Comparison of ENCODE assay signal across 19 cellular contexts in the genomic region with DNA sequence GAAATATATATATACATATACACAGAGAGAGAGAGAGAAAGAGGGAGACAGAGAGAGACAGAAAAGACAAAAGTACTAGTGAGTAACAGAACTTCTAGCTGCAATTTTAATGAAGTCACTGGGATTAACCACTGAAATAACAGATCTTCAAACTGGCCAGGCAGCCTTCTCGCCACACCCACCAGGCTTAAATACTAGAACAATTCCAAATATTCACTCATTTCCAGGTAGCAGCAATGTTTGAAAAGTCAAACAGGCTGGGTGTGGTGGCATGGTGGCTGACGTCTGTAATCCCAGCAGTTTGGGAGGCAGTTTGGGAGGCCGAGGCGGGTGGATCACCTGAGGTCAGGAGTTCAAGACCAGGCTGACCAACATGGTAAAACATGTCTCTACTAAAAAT. TPM values are rescaled to one million over a fixed set of nuclear protein-coding genes. Genes with fewer than 3 reads are reported as not detected.
A peak's percentile ranks its signal among the peaks of the same experiment; 100 is the strongest.
DNase-seq lines count a peak whose midpoint lies in the region; FAIRE-seq and TF ChIP-seq lines count a peak whose summit lies in the region.
"Had no signal": no experiment of that assay in that cellular context is flagged by ENCODE, and none has a peak within 500 bp of the region (broad histone marks: within the 10 kb centered on the region; RNA-seq: fewer than 3 reads in every experiment).

No MANE protein-coding gene starts in this region.

- intact Hi-C loops in Caco-2 (cut with micrococcal nuclease; ENCODE audit: unreplicated experiment): no loop called here

- H3K4me3 ChIP-seq in Caco-2 (ENCODE audit: low read depth, low read length): no peak overlapping the region
- H3K4me3 ChIP-seq: skin epidermis, upper lobe of left lung had no signal

- H3K27me3 Mint-ChIP-seq in Caco-2 (ENCODE audit: insufficient read depth, unreplicated experiment) (no peaks in the 10 kb centered on the region), nephron progenitor cell (ENCODE audit: low read depth, poor library complexity) (no peaks in the 10 kb centered on the region)

- CTCF ChIA-PET in Caco-2 (lab: Charles Lee): no interaction called here

- BruUV-seq in Caco-2 (replicated peaks; lab: Mats Ljungman, UMichigan): no TSS peak

- H3K4me3 Mint-ChIP-seq in Caco-2 (ENCODE audit: unreplicated experiment): peak overlapping the region; percentile 20
- no peak overlapping the region for H3K4me3 Mint-ChIP-seq in nephron progenitor cell

- H3K4me1 ChIP-seq in Caco-2: peaks cover 64% of the 10 kb centered on the region

- FAIRE-seq in urothelium cell line (lab: Jason Lieb, UNC): no peak
- FAIRE-seq: GM18507 had no signal

- H3K27ac Mint-ChIP-seq in Caco-2 (ENCODE audit: unreplicated experiment) (peak overlapping the region; percentile 82), nephron progenitor cell (peak overlapping the region; percentile 68)

- peaks cover 97% of the 10 kb centered on the region for H3K36me3 Mint-ChIP-seq in Caco-2 (ENCODE audit: insufficient read depth, unreplicated experiment)
- peaks cover 51% of the 10 kb centered on the region for H3K36me3 Mint-ChIP-seq in nephron progenitor cell (ENCODE audit: low read depth)

- no peak for TF ChIP-seq EP300 in Ishikawa (IDR thresholded peaks at IDR 0.05; ENCODE audit: borderline replicate concordance)

- no peak for TF ChIP-seq CTCF in Caco-2 (IDR thresholded peaks at IDR 0.05; ENCODE audit: insufficient read depth in 1 of 2, low read depth in 1 of 2, low read length in 1 of 2, severe bottlenecking in 1 of 2, unreplicated experiment in 1 of 2)
- no peak for TF ChIP-seq CTCF in nephron progenitor cell (IDR thresholded peaks at IDR 0.05)

- H3K4me1 Mint-ChIP-seq in Caco-2 (ENCODE audit: low read depth, unreplicated experiment): peaks cover 39% of the 10 kb centered on the region
- peaks cover 39% of the 10 kb centered on the region for H3K4me1 Mint-ChIP-seq in nephron progenitor cell

- H3K27me3 ChIP-seq in Caco-2 (replicated peaks; ENCODE audit: control insufficient read depth, insufficient read depth, low read length): no peaks in the 10 kb centered on the region
- H3K27me3 ChIP-seq: upper lobe of left lung had no signal

- POLR2A ChIA-PET in Caco-2 (lab: Charles Lee): interaction anchor here (1.1 kb wide), 1 partner anchor 35 kb away, joined by 4 read pairs; no protein-coding TSS in a partner anchor

- DNase-seq in Caco-2 (no peak), astrocyte of the hippocampus (ENCODE audit: low read depth, low spot score) (peak; percentile 21), nephron progenitor cell (no peak), GM03348 (ENCODE audit: low spot score) (no peak), Kasumi-1 (lab: John Stamatoyannopoulos, UW) (no peak), urothelium cell line (ENCODE audit: low spot score) (no peak)
- DNase-seq in stimulated activated CD4-positive, alpha-beta T cell treated with anti-CD3 and anti-CD28 coated beads, Interleukin-2, amount 100 ng/mL, for 48 hours: no peak
- DNase-seq: activated gamma-delta T cell treated with Interleukin-2 at 50 U/mL for 16 hours; DMS79; effector CD4-positive, alpha-beta T cell; foreskin fibroblast; left cardiac atrium; NCI-H2081; NCI-H524; SK-N-SH; upper lobe of left lung had no signal

- no peaks in the 10 kb centered on the region for H3K9me3 ChIP-seq in Caco-2
- H3K9me3 ChIP-seq: SK-N-SH, upper lobe of left lung had no signal

- TF ChIP-seq RAD21 in Ishikawa (IDR thresholded peaks at IDR 0.05; ENCODE audit: low read depth): no peak

- H3K9me3 Mint-ChIP-seq in Caco-2 (ENCODE audit: unreplicated experiment) (no peaks in the 10 kb centered on the region), nephron progenitor cell (no peaks in the 10 kb centered on the region)

- no peaks in the 10 kb centered on the region; the same call in 1 of the 2 replicates for H3K36me3 ChIP-seq in Caco-2 (ENCODE audit: control insufficient read depth, insufficient read depth, low read length)

TF ChIP-seq in Ishikawa, 13 proteins besides CTCF, POLR2A, EP300 and RAD21:
- TF ChIP-seq, protein P1, sequence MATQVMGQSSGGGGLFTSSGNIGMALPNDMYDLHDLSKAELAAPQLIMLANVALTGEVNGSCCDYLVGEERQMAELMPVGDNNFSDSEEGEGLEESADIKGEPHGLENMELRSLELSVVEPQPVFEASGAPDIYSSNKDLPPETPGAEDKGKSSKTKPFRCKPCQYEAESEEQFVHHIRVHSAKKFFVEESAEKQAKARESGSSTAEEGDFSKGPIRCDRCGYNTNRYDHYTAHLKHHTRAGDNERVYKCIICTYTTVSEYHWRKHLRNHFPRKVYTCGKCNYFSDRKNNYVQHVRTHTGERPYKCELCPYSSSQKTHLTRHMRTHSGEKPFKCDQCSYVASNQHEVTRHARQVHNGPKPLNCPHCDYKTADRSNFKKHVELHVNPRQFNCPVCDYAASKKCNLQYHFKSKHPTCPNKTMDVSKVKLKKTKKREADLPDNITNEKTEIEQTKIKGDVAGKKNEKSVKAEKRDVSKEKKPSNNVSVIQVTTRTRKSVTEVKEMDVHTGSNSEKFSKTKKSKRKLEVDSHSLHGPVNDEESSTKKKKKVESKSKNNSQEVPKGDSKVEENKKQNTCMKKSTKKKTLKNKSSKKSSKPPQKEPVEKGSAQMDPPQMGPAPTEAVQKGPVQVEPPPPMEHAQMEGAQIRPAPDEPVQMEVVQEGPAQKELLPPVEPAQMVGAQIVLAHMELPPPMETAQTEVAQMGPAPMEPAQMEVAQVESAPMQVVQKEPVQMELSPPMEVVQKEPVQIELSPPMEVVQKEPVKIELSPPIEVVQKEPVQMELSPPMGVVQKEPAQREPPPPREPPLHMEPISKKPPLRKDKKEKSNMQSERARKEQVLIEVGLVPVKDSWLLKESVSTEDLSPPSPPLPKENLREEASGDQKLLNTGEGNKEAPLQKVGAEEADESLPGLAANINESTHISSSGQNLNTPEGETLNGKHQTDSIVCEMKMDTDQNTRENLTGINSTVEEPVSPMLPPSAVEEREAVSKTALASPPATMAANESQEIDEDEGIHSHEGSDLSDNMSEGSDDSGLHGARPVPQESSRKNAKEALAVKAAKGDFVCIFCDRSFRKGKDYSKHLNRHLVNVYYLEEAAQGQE (IDR thresholded peaks at IDR 0.05; ENCODE audit: low read depth): no peak
- TF ChIP-seq TEAD4 (IDR thresholded peaks at IDR 0.05) (peak; percentile 24; the same call in 1 of the 2 replicates), NFIC (IDR thresholded peaks at IDR 0.05) (no peak), YY1 (IDR thresholded peaks at IDR 0.05; ENCODE audit: low read depth) (no peak), EGR1 (IDR thresholded peaks at IDR 0.05) (no peak)
TF ChIP-seq in Ishikawa: peak in this region for 1.

RNA-seq across cellular contexts. Expression of a gene that starts 5.2 kb away (rescaled TPM):
- total RNA-seq in Caco-2 (2022): 637 and 684 TPM in 2 replicates

RNA-seq across cellular contexts. Expression of a gene that starts 16.4 kb away (rescaled TPM):
- 5.0 and 6.7 TPM in 2 replicates for total RNA-seq in Caco-2 (2022)

RNA-seq across cellular contexts. Expression of a gene that starts 16.6 kb away (rescaled TPM):
- total RNA-seq in Caco-2 (2022): 2.8 and 3.0 TPM in 2 replicates

RNA-seq across cellular contexts. Expression of a gene that starts 25.5 kb away (rescaled TPM):
- 11.9 and 14.7 TPM in 2 replicates for total RNA-seq in Caco-2 (2022)

RNA-seq across cellular contexts. Expression of a gene that starts 34.2 kb away (rescaled TPM):
- 119 and 129 TPM in 2 replicates for total RNA-seq in Caco-2 (2022)
